In genomic region chr6:35640017-35640664, GRCh38 we compare ENCODE assay signal across 18 cellular contexts. TPM values are rescaled to one million over a fixed set of nuclear protein-coding genes. Genes with fewer than 3 reads are reported as not detected.
DNase-seq lines count a peak whose midpoint lies in the region; ATAC-seq and TF ChIP-seq lines count a peak whose summit lies in the region.
"Had no signal": no experiment of that assay in that cellular context is flagged by ENCODE, and none has a peak within 500 bp of the region (broad histone marks: within the 10 kb centered on the region; RNA-seq: fewer than 3 reads in every experiment).

No MANE protein-coding gene starts in this region.

- no peak overlapping the region for H3K27ac ChIP-seq in tibial nerve
- H3K27ac ChIP-seq: right lobe of liver had no signal

- H3K36me3 ChIP-seq in tibial nerve = peaks cover 15 to 100% (median 26%) of the 10 kb centered on the region in 3 donors

- H3K4me3 ChIP-seq in foreskin fibroblast (ENCODE audit: low read depth in 1 of 2, low read length in 2 of 2) (no peak overlapping the region), tibial nerve (no peak overlapping the region)
- H3K4me3 ChIP-seq: MG63, right lobe of liver had no signal

- H3K27me3 Mint-ChIP-seq in activated naive CD8-positive, alpha-beta T cell = no peaks in the 10 kb centered on the region
- no peaks in the 10 kb centered on the region for H3K27me3 Mint-ChIP-seq in activated naive CD8-positive, alpha-beta T cell treated with anti-CD3 and anti-CD28 coated beads for 36 hours
- H3K27me3 Mint-ChIP-seq in activated T-helper 2 cell treated with anti-CD3 and anti-CD28 coated beads, Interferon-gamma antibody, Interleukin-2, Interleukin-4, amounts not matched to agents 10 μg/mL and 5 μg/mL and 100 μg/mL, durations not matched to agents 14 hours and 24 hours and 36 hours (ENCODE audit: low read depth) = no peaks in the 10 kb centered on the region
- H3K27me3 Mint-ChIP-seq: activated naive CD4-positive, alpha-beta T cell treated with anti-CD3 and anti-CD28 coated beads, Interleukin-2, amount 10 ng/mL, durations not matched to agents 7 days and 5 days had no signal

- H3K4me3 Mint-ChIP-seq in activated naive CD8-positive, alpha-beta T cell = no peak overlapping the region
- H3K4me3 Mint-ChIP-seq in activated naive CD8-positive, alpha-beta T cell treated with anti-CD3 and anti-CD28 coated beads for 36 hours = no peak overlapping the region
- no peak overlapping the region for H3K4me3 Mint-ChIP-seq in activated T-helper 2 cell treated with anti-CD3 and anti-CD28 coated beads, Interferon-gamma antibody, Interleukin-2, Interleukin-4, amounts not matched to agents 10 μg/mL and 5 μg/mL and 100 μg/mL, durations not matched to agents 14 hours and 24 hours and 36 hours (ENCODE audit: low read depth)
- H3K4me3 Mint-ChIP-seq: activated naive CD4-positive, alpha-beta T cell treated with anti-CD3 and anti-CD28 coated beads, Interleukin-2, amount 10 ng/mL, durations not matched to agents 7 days and 5 days had no signal

- no peaks in the 10 kb centered on the region for H3K9me3 ChIP-seq in tibial nerve
- H3K9me3 ChIP-seq: MG63, right lobe of liver had no signal

- no peak for TF ChIP-seq EP300 in tibial nerve (IDR thresholded peaks at IDR 0.05)

- peaks cover under 1 to 57% (median 6%) of the 10 kb centered on the region in 4 donors for H3K4me1 ChIP-seq in tibial nerve
- H3K4me1 ChIP-seq: right lobe of liver had no signal

- TF ChIP-seq POLR2A in tibial nerve (IDR thresholded peaks at IDR 0.05) = no peak
- no peak for TF ChIP-seq POLR2A in GM18505 (IDR thresholded peaks at IDR 0.05; ENCODE audit: borderline replicate concordance, extremely low read depth, insufficient read depth, insufficient read length)

- peaks cover 68% of the 10 kb centered on the region for H3K4me1 Mint-ChIP-seq in activated naive CD8-positive, alpha-beta T cell (ENCODE audit: low read depth)
- peaks cover 63% of the 10 kb centered on the region for H3K4me1 Mint-ChIP-seq in activated naive CD8-positive, alpha-beta T cell treated with anti-CD3 and anti-CD28 coated beads for 36 hours
- peaks cover 47% of the 10 kb centered on the region for H3K4me1 Mint-ChIP-seq in activated T-helper 2 cell treated with anti-CD3 and anti-CD28 coated beads, Interferon-gamma antibody, Interleukin-2, Interleukin-4, amounts not matched to agents 10 μg/mL and 5 μg/mL and 100 μg/mL, durations not matched to agents 14 hours and 24 hours and 36 hours (ENCODE audit: low read depth)

- H3K27ac Mint-ChIP-seq in activated naive CD8-positive, alpha-beta T cell = peak overlapping the region; percentile 59
- H3K27ac Mint-ChIP-seq in activated naive CD8-positive, alpha-beta T cell treated with anti-CD3 and anti-CD28 coated beads for 36 hours = no peak overlapping the region
- peak overlapping the region; percentile 14 for H3K27ac Mint-ChIP-seq in activated T-helper 2 cell treated with anti-CD3 and anti-CD28 coated beads, Interferon-gamma antibody, Interleukin-2, Interleukin-4, amounts not matched to agents 10 μg/mL and 5 μg/mL and 100 μg/mL, durations not matched to agents 14 hours and 24 hours and 36 hours

- no peaks in the 10 kb centered on the region for H3K9me3 Mint-ChIP-seq in activated naive CD8-positive, alpha-beta T cell (ENCODE audit: low read depth)
- H3K9me3 Mint-ChIP-seq in activated naive CD8-positive, alpha-beta T cell treated with anti-CD3 and anti-CD28 coated beads for 36 hours = no peaks in the 10 kb centered on the region
- no peaks in the 10 kb centered on the region for H3K9me3 Mint-ChIP-seq in activated T-helper 2 cell treated with anti-CD3 and anti-CD28 coated beads, Interferon-gamma antibody, Interleukin-2, Interleukin-4, amounts not matched to agents 10 μg/mL and 5 μg/mL and 100 μg/mL, durations not matched to agents 14 hours and 24 hours and 36 hours
- H3K9me3 Mint-ChIP-seq: activated naive CD4-positive, alpha-beta T cell treated with anti-CD3 and anti-CD28 coated beads, Interleukin-2, amount 10 ng/mL, durations not matched to agents 7 days and 5 days had no signal

- H3K36me3 Mint-ChIP-seq in activated naive CD8-positive, alpha-beta T cell = peaks cover 16% of the 10 kb centered on the region
- peaks cover 38% of the 10 kb centered on the region for H3K36me3 Mint-ChIP-seq in activated naive CD8-positive, alpha-beta T cell treated with anti-CD3 and anti-CD28 coated beads for 36 hours
- H3K36me3 Mint-ChIP-seq in activated T-helper 2 cell treated with anti-CD3 and anti-CD28 coated beads, Interferon-gamma antibody, Interleukin-2, Interleukin-4, amounts not matched to agents 10 μg/mL and 5 μg/mL and 100 μg/mL, durations not matched to agents 14 hours and 24 hours and 36 hours (ENCODE audit: low read depth) = peaks cover 52% of the 10 kb centered on the region

- 85 to 90% methylated on average over 6 of the region's 6 CpGs for WGBS in tibial nerve, 2 donors

- TF ChIP-seq CTCF in foreskin fibroblast (IDR thresholded peaks at IDR 0.05; ENCODE audit: low read depth, low read length) (no peak), tibial nerve (IDR thresholded peaks at IDR 0.05) (no peak)

- no peaks in the 10 kb centered on the region for H3K27me3 ChIP-seq in tibial nerve
- H3K27me3 ChIP-seq: MG63, right lobe of liver had no signal

- intact Hi-C loops in activated T-helper 2 cell treated with anti-CD3 and anti-CD28 coated beads, Interferon-gamma antibody, Interleukin-2, Interleukin-4, amounts not matched to agents 10 μg/mL and 5 μg/mL and 100 μg/mL, durations not matched to agents 14 hours and 24 hours and 36 hours (cut with micrococcal nuclease) = no loop called here

- no peak for ATAC-seq in GM18505 (IDR thresholded peaks at IDR 0.05; ENCODE audit: unreplicated experiment)

- DNase-seq in activated naive CD8-positive, alpha-beta T cell treated with anti-CD3 and anti-CD28 coated beads for 36 hours = no peak
- DNase-seq in activated T-helper 2 cell treated with anti-CD3 and anti-CD28 coated beads, Interferon-gamma antibody, Interleukin-2, Interleukin-4, amounts not matched to agents 10 μg/mL and 5 μg/mL and 100 μg/mL, durations not matched to agents 14 hours and 24 hours and 36 hours (ENCODE audit: low spot score) = no peak
- DNase-seq in foreskin fibroblast (peak; percentile 34 to 64), UCSD-AML1 (lab: John Stamatoyannopoulos, UW; ENCODE audit: unreplicated experiment) (no peak), SIG-M5 treated with dmso at 0.1 percent for 504 hours (lab: John Stamatoyannopoulos, UW; ENCODE audit: unreplicated experiment) (no peak), tibial nerve (ENCODE audit: low spot score in 2 of 2) (no peak)
- DNase-seq: activated CD8-positive, alpha-beta memory T cell treated with anti-CD3 and anti-CD28 coated beads, Interleukin-2, amount 50 U/mL, for 4 hours; activated naive CD4-positive, alpha-beta T cell treated with anti-CD3 and anti-CD28 coated beads, Interleukin-2, amount 10 ng/mL, durations not matched to agents 7 days and 5 days; Calu3; dermis blood vessel endothelial cell; GF-D8; hippocampal formation; MG63; NCI-H187; NCI-H446; right lobe of liver had no signal

RNA-seq across cellular contexts. Expression of gene FKBP5, which starts 48.6 kb away (rescaled TPM):
- 100 to 1,000 TPM; 110 TPM for total RNA-seq in activated naive CD8-positive, alpha-beta T cell treated with anti-CD3 and anti-CD28 coated beads for 36 hours
- 88.1 and 90.9 TPM in 2 replicates for total RNA-seq in activated T-helper 2 cell treated with anti-CD3 and anti-CD28 coated beads, Interferon-gamma antibody, Interleukin-2, Interleukin-4, amounts not matched to agents 10 μg/mL and 5 μg/mL and 100 μg/mL, durations not matched to agents 14 hours and 24 hours and 36 hours
- 100 to 1,000 TPM; 304 to 768 (median 608) TPM for total RNA-seq in tibial nerve

Comparison
In these comparisons a context has a peak if more than half of its experiments do, and no peak if none do; other contexts are left out.
1. DNase-seq: peak in foreskin fibroblast (2 of 2); none in activated naive CD8-positive, alpha-beta T cell treated with anti-CD3 and anti-CD28 coated beads for 36 hours (single experiment), activated T-helper 2 cell treated with anti-CD3 and anti-CD28 coated beads, Interferon-gamma antibody, Interleukin-2, Interleukin-4, amounts not matched to agents 10 μg/mL and 5 μg/mL and 100 μg/mL, durations not matched to agents 14 hours and 24 hours and 36 hours (single experiment), UCSD-AML1 (single experiment), SIG-M5 treated with dmso at 0.1 percent for 504 hours (single experiment) and tibial nerve (0 of 2).